Comparison of ENCODE assay signal across 1 cellular context in genomic region chr1:180630408-180631196, GRCh38.
TF ChIP-seq lines count a peak whose summit lies in the region.

No MANE protein-coding gene starts in this region.

TF ChIP-seq in K562, 482 proteins besides CTCF, POLR2A, EP300 and RAD21 (continued from another document):
- TF ChIP-seq REST (CRISPR knock-in tag; IDR thresholded peaks at IDR 0.05; ENCODE audit: low read depth) (no peak), ZNF274 (IDR thresholded peaks at IDR 0.05; ENCODE audit: borderline replicate concordance, low read depth, low read length) (no peak), MLLT1 (IDR thresholded peaks at IDR 0.05) (no peak), SRSF9 (IDR thresholded peaks at IDR 0.05; ENCODE audit: borderline replicate concordance, low read depth, low read length) (no peak)
